1 cellular context compared by ENCODE assay signal in the genomic region with DNA sequence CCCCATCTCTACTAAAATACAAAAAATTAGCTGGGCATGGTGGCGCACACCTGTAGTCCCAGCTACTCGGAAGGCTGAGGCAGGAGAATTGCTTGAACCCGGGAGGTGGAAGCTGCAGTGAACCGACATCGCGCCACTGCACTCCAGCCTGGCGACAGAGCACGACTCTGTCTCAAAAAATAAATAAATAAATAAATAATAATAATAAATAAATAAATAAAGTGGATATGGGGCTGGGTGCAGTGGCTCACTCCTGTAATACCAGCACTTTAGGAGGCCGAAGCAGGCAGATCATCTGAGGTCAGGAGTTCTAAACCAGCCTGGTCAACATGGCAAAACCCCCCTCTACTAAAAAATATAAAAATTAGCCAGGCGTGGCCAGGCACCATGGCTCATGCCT. TPM values are rescaled to one million over a fixed set of nuclear protein-coding genes. Genes with fewer than 3 reads are reported as not detected.
"Had no signal": no experiment of that assay in that cellular context is flagged by ENCODE, and none has a peak within 500 bp of the region (broad histone marks: within the 10 kb centered on the region; RNA-seq: fewer than 3 reads in every experiment).

No MANE protein-coding gene starts in this region.

RNA-seq across cellular contexts. Expression of gene C1QL4, which starts 19.9 kb away (rescaled TPM):
- total RNA-seq: GM12878 had no signal
